In the genomic region with DNA sequence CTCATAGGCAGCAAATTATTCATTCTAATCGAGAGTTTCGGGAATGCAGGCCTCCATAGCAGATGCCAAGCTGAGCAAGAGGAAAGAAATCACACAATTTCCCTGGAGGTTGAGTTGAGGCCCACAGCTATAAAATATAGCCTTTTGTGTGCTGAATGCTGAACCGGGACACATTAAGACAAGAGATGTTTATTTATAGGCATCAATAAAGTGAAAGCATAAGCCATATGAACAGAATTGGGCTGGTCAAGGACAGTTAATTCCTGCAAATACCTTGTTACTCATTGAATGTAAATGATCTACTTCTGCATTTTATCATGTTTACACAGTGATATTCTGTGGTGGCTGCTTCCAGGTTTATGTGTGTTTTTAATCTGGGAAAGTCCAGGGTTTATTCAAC, we compare ENCODE assay signal across 17 cellular contexts.
DNase-seq lines count a peak whose midpoint lies in the region; ATAC-seq, FAIRE-seq and TF ChIP-seq lines count a peak whose summit lies in the region.
"Had no signal": no experiment of that assay in that cellular context is flagged by ENCODE, and none has a peak within 500 bp of the region (broad histone marks: within the 10 kb centered on the region; RNA-seq: fewer than 3 reads in every experiment).

No MANE protein-coding gene starts in this region.

- no peaks in the 10 kb centered on the region for H3K79me2 ChIP-seq in HepG2 (ENCODE audit: insufficient read depth, low read length)

- H3K9ac ChIP-seq in HepG2 (ENCODE audit: insufficient read depth, low read depth, low read length): no peak overlapping the region

- DNase-seq in NCI-H82 (lab: John Stamatoyannopoulos, UW) (peak; percentile 37), NCI-H82 treated with DMSO at 0.1 percent for 48 hours (lab: John Stamatoyannopoulos, UW; ENCODE audit: unreplicated experiment) (no peak), cardiac fibroblast (ENCODE audit: low read depth in 2 of 2) (peak; percentile 5 to 8), HepG2 (ENCODE audit: low spot score) (peak; percentile 2), coronary artery (ENCODE audit: low spot score) (no peak), glutamatergic neuron (no peak), ureter (ENCODE audit: low spot score) (no peak)
- no peak for DNase-seq in activated T-cell treated with anti-CD3 and anti-CD28 coated beads, Interleukin-2, amount 50 U/mL, for 24 hours
- DNase-seq: activated CD4-positive, alpha-beta memory T cell treated with anti-CD3 and anti-CD28 coated beads for 36 hours; activated effector memory CD4-positive, alpha-beta T cell treated with anti-CD3 and anti-CD28 coated beads, Interleukin-2, amount 50 U/mL, for 16 hours; CD4-positive, alpha-beta T cell; effector CD8-positive, alpha-beta T cell; Kasumi-1; NCI-H1694 treated with DMSO at 0.1 percent for 48 hours; psoas muscle had no signal

- H3K4me1 Mint-ChIP-seq in activated T-cell treated with anti-CD3 and anti-CD28 coated beads, Interleukin-2, amount 50 U/mL, for 24 hours (ENCODE audit: low read depth): no peaks in the 10 kb centered on the region
- no peaks in the 10 kb centered on the region for H3K4me1 Mint-ChIP-seq in glutamatergic neuron (ENCODE audit: low read depth, unreplicated experiment)

- no peaks in the 10 kb centered on the region for H3K36me3 Mint-ChIP-seq in activated T-cell treated with anti-CD3 and anti-CD28 coated beads, Interleukin-2, amount 50 U/mL, for 24 hours (ENCODE audit: low read depth)
- no peaks in the 10 kb centered on the region for H3K36me3 Mint-ChIP-seq in glutamatergic neuron (ENCODE audit: unreplicated experiment)
- H3K36me3 Mint-ChIP-seq: activated CD4-positive, alpha-beta memory T cell treated with anti-CD3 and anti-CD28 coated beads for 36 hours had no signal

- ATAC-seq in HepG2: peak; percentile 56; the same call in 1 of the 3 replicates
- ATAC-seq: psoas muscle had no signal

- H3K4me2 ChIP-seq in HepG2 (ENCODE audit: low read depth, low read length): no peak overlapping the region

- H3K27me3 Mint-ChIP-seq in activated T-cell treated with anti-CD3 and anti-CD28 coated beads, Interleukin-2, amount 50 U/mL, for 24 hours: no peaks in the 10 kb centered on the region
- H3K27me3 Mint-ChIP-seq in glutamatergic neuron (ENCODE audit: unreplicated experiment): no peaks in the 10 kb centered on the region
- H3K27me3 Mint-ChIP-seq: activated CD4-positive, alpha-beta memory T cell treated with anti-CD3 and anti-CD28 coated beads for 36 hours; CD4-positive, alpha-beta T cell had no signal

- BruUV-seq in HepG2 (replicated peaks; lab: Mats Ljungman, UMichigan): no TSS peak

- CTCF ChIA-PET in HepG2 (lab: Yijun Ruan, JAX; ENCODE audit: low intra/inter-chr PET ratio, low total read pairs): no interaction called here

- TF ChIP-seq RAD21 in HepG2 (CRISPR knock-in tag; IDR thresholded peaks at IDR 0.05): no peak

- no peak overlapping the region for H3K4me3 ChIP-seq in cardiac fibroblast (replicated peaks in 1 of 2; ENCODE audit: low read depth in 2 of 2, low read length in 2 of 2)
- H3K4me3 ChIP-seq in HepG2 (replicated peaks in 1 of 3; ENCODE audit: insufficient read depth in 1 of 3, low read depth in 2 of 3, low read length in 3 of 3): no peak overlapping the region
- no peak overlapping the region for H3K4me3 ChIP-seq in coronary artery
- H3K4me3 ChIP-seq: psoas muscle, SJSA1 had no signal

- intact Hi-C loops in HepG2 (cut with micrococcal nuclease; ENCODE audit: unreplicated experiment): no loop called here

- no peaks in the 10 kb centered on the region for H4K20me1 ChIP-seq in HepG2 (ENCODE audit: insufficient read depth, low read length)

- no peaks in the 10 kb centered on the region for H3K9me3 Mint-ChIP-seq in activated T-cell treated with anti-CD3 and anti-CD28 coated beads, Interleukin-2, amount 50 U/mL, for 24 hours
- H3K9me3 Mint-ChIP-seq in glutamatergic neuron (ENCODE audit: unreplicated experiment): no peaks in the 10 kb centered on the region
- H3K9me3 Mint-ChIP-seq: activated CD4-positive, alpha-beta memory T cell treated with anti-CD3 and anti-CD28 coated beads for 36 hours; CD4-positive, alpha-beta T cell had no signal

- H3K27ac ChIP-seq in HepG2 (ENCODE audit: extremely low read length, insufficient read depth, low read length): no peak overlapping the region
- H3K27ac ChIP-seq in coronary artery: no peak overlapping the region
- H3K27ac ChIP-seq: psoas muscle, SJSA1 had no signal

- TF ChIP-seq POLR2A in HepG2 (IDR thresholded peaks at IDR 0.05; ENCODE audit: insufficient read depth in 1 of 2, low read depth in 2 of 2, low read length in 2 of 2): no peak

- peaks cover 22% of the 10 kb centered on the region for H3K4me1 ChIP-seq in HepG2 (ENCODE audit: insufficient read depth, low read length)
- H3K4me1 ChIP-seq: psoas muscle had no signal

- FAIRE-seq in HepG2 (lab: Jason Lieb, UNC): no peak
- FAIRE-seq: TTC549 had no signal

- in situ Hi-C loops in HepG2 (cut with HindIII; ENCODE audit: extremely low pct_ligation_motif_present, low pct_unique_long_range_greater_than_20kb): no loop called here

- H3K27ac Mint-ChIP-seq in activated T-cell treated with anti-CD3 and anti-CD28 coated beads, Interleukin-2, amount 50 U/mL, for 24 hours: no peak overlapping the region
- H3K27ac Mint-ChIP-seq in glutamatergic neuron (ENCODE audit: unreplicated experiment): no peak overlapping the region
- H3K27ac Mint-ChIP-seq: activated CD4-positive, alpha-beta memory T cell treated with anti-CD3 and anti-CD28 coated beads for 36 hours; CD4-positive, alpha-beta T cell had no signal

- TF ChIP-seq EP300 in HepG2 (IDR thresholded peaks at IDR 0.05; ENCODE audit: low read depth in 2 of 2, low read length in 2 of 2) (no peak), HepG2 (CRISPR knock-in tag; IDR thresholded peaks at IDR 0.05; ENCODE audit: borderline replicate concordance) (no peak)

- H2AFZ ChIP-seq in HepG2 (ENCODE audit: low read length): no peak overlapping the region

- 28% methylated on average over 3 of the region's 3 CpGs for WGBS in HepG2 (ENCODE audit: low lambda C conversion rate)

- H3K27me3 ChIP-seq in HepG2 (ENCODE audit: control insufficient read depth in 1 of 2, insufficient read depth in 2 of 2, low read length in 2 of 2): no peaks in the 10 kb centered on the region
- H3K27me3 ChIP-seq: SJSA1 had no signal

- H3K36me3 ChIP-seq in HepG2 (replicated peaks in 1 of 2; ENCODE audit: control insufficient read depth in 1 of 2, insufficient read depth in 2 of 2, low read length in 2 of 2): no peaks in the 10 kb centered on the region
- H3K36me3 ChIP-seq: SJSA1 had no signal

- no peaks in the 10 kb centered on the region for H3K9me3 ChIP-seq in HepG2 (ENCODE audit: low read length)
- H3K9me3 ChIP-seq: psoas muscle, SJSA1 had no signal

- H3K4me3 Mint-ChIP-seq in activated T-cell treated with anti-CD3 and anti-CD28 coated beads, Interleukin-2, amount 50 U/mL, for 24 hours: no peak overlapping the region
- no peak overlapping the region for H3K4me3 Mint-ChIP-seq in glutamatergic neuron (ENCODE audit: unreplicated experiment)
- H3K4me3 Mint-ChIP-seq: activated CD4-positive, alpha-beta memory T cell treated with anti-CD3 and anti-CD28 coated beads for 36 hours; CD4-positive, alpha-beta T cell had no signal

- POLR2A ChIA-PET in HepG2 (lab: Yijun Ruan, JAX): no interaction called here

- TF ChIP-seq CTCF in cardiac fibroblast (IDR thresholded peaks at IDR 0.05; ENCODE audit: low read depth, low read length): no peak
- TF ChIP-seq CTCF in HepG2 (CRISPR knock-in tag; IDR thresholded peaks at IDR 0.05): no peak
- no peak for TF ChIP-seq CTCF in coronary artery (IDR thresholded peaks at IDR 0.05)
- no peak for TF ChIP-seq CTCF in glutamatergic neuron (IDR thresholded peaks at IDR 0.05; ENCODE audit: partially characterized antibody, unreplicated experiment)

TF ChIP-seq in HepG2, 621 proteins besides CTCF, POLR2A, EP300 and RAD21:
- TF ChIP-seq, protein P1, sequence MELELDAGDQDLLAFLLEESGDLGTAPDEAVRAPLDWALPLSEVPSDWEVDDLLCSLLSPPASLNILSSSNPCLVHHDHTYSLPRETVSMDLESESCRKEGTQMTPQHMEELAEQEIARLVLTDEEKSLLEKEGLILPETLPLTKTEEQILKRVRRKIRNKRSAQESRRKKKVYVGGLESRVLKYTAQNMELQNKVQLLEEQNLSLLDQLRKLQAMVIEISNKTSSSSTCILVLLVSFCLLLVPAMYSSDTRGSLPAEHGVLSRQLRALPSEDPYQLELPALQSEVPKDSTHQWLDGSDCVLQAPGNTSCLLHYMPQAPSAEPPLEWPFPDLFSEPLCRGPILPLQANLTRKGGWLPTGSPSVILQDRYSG (CRISPR knock-in tag; IDR thresholded peaks at IDR 0.05): no peak
- TF ChIP-seq SPEN (CRISPR knock-in tag; IDR thresholded peaks at IDR 0.05; ENCODE audit: low read depth): no peak
- TF ChIP-seq, protein P2, sequence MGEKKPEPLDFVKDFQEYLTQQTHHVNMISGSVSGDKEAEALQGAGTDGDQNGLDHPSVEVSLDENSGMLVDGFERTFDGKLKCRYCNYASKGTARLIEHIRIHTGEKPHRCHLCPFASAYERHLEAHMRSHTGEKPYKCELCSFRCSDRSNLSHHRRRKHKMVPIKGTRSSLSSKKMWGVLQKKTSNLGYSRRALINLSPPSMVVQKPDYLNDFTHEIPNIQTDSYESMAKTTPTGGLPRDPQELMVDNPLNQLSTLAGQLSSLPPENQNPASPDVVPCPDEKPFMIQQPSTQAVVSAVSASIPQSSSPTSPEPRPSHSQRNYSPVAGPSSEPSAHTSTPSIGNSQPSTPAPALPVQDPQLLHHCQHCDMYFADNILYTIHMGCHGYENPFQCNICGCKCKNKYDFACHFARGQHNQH (CRISPR knock-in tag; IDR thresholded peaks at IDR 0.05): no peak
- no peak for TF ChIP-seq ZNF558 (CRISPR knock-in tag; IDR thresholded peaks at IDR 0.05; ENCODE audit: borderline replicate concordance)
- no peak for TF ChIP-seq HES4 (CRISPR knock-in tag; IDR thresholded peaks at IDR 0.05; ENCODE audit: borderline replicate concordance)
- no peak for TF ChIP-seq JUN (CRISPR knock-in tag; IDR thresholded peaks at IDR 0.05)

Comparison
In these comparisons a context has a peak if more than half of its experiments do, and no peak if none do; other contexts are left out.
1. DNase-seq: peak in NCI-H82 (single experiment), cardiac fibroblast (2 of 2) and HepG2 (single experiment); none in NCI-H82 treated with DMSO at 0.1 percent for 48 hours (single experiment), activated T-cell treated with anti-CD3 and anti-CD28 coated beads, Interleukin-2, amount 50 U/mL, for 24 hours (single experiment), coronary artery (single experiment), glutamatergic neuron (single experiment) and ureter (single experiment).